Comparison of ENCODE assay signal across 24 cellular contexts in the genomic region with DNA sequence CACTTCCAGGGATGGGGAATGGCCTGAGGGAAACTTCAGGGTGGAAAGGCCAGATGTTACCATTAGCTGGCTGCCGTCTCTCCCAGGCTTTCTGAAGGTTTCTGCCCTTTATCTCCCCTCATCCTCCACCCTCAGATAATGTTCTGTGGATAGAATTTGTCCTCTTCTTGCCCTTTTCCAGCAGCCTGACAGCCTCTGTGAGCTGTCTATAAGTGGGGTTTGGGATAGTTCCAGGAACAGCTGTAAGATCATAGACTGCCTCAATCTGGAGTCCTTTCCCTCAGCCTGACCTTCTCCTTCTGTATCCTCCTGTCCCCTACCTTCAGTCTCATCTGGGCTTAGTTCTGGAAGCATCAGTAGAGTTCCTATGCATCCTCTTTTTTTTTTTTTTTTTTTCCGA. TPM values are rescaled to one million over a fixed set of nuclear protein-coding genes. Genes with fewer than 3 reads are reported as not detected.
DNase-seq lines count a peak whose midpoint lies in the region; ATAC-seq, FAIRE-seq and TF ChIP-seq lines count a peak whose summit lies in the region.
"Had no signal": no experiment of that assay in that cellular context is flagged by ENCODE, and none has a peak within 500 bp of the region (broad histone marks: within the 10 kb centered on the region; RNA-seq: fewer than 3 reads in every experiment).

No MANE protein-coding gene starts in this region.

- no peak overlapping the region for H4K5ac ChIP-seq in H1 (ENCODE audit: insufficient read length, low read depth, low read length)

- peaks cover 21% of the 10 kb centered on the region for H3K4me1 ChIP-seq in GM23338 (ENCODE audit: insufficient read depth)
- peaks cover 7 to 20% (median 14%) of the 10 kb centered on the region in 4 experiments for H3K4me1 ChIP-seq in H1 (replicated peaks in 1 of 4; ENCODE audit: control insufficient read depth in 3 of 4, insufficient read depth in 4 of 4, low read length in 3 of 4)

- H3K23ac ChIP-seq in H1 (ENCODE audit: insufficient read length), result no peak overlapping the region

- 0 out of 2 replicates have a peak overlapping the region, but pooled peaks have one; percentile 13 for H2BK5ac ChIP-seq in H1 (ENCODE audit: low read depth, low read length)

- H3K4me2 ChIP-seq in GM23338 (no peak overlapping the region), H1 (ENCODE audit: insufficient read depth in 1 of 2, low read depth in 2 of 2, low read length in 2 of 2) (no peak overlapping the region)

- H2AFZ ChIP-seq in GM23338 (no peak overlapping the region), H1 (ENCODE audit: low read length) (no peak overlapping the region)

- peaks cover 9% of the 10 kb centered on the region; the same call in 1 of the 2 replicates for H4K20me1 ChIP-seq in GM23338 (replicated peaks; ENCODE audit: insufficient read depth)
- H4K20me1 ChIP-seq in H1 (replicated peaks in 1 of 2; ENCODE audit: control insufficient read depth in 1 of 2, insufficient read depth in 2 of 2, low read length in 2 of 2), result peaks cover 8 to 15% of the 10 kb centered on the region in 2 experiments

- no peak overlapping the region for H3K18ac ChIP-seq in H1 (ENCODE audit: extremely low read depth, low read length)

- no peaks in the 10 kb centered on the region for H3K9me3 ChIP-seq in H1 (ENCODE audit: insufficient read depth in 2 of 2, low read depth in 1 of 2, low read length in 1 of 2)
- H3K9me3 ChIP-seq: MG63 had no signal

- H3K56ac ChIP-seq in H1 (replicated peaks; ENCODE audit: insufficient read length, low read depth, low read length), result no peak overlapping the region

- H4K8ac ChIP-seq in H1 (ENCODE audit: extremely low read depth, insufficient read depth, low read length), result no peak overlapping the region; the same call in 1 of the 2 replicates

- H3K9me2 ChIP-seq in GM23338 (ENCODE audit: insufficient read depth), result no peaks in the 10 kb centered on the region

- H2BK15ac ChIP-seq in H1 (ENCODE audit: low read length), result 0 out of 2 replicates have a peak overlapping the region, but pooled peaks have one; percentile 95

- TF ChIP-seq RAD21 in H1 (IDR thresholded peaks at IDR 0.05 in 1 of 2, conservative IDR thresholded peaks at IDR 0.05 in 1 of 2; ENCODE audit: low read depth in 2 of 2, low read length in 2 of 2), result no peak

- no peak overlapping the region for H3K4ac ChIP-seq in H1 (replicated peaks; ENCODE audit: insufficient read length, low read depth, low read length)

- H3K4me3 ChIP-seq in GM23338 (no peak overlapping the region), H1 (ENCODE audit: extremely low read depth in 1 of 4, insufficient read depth in 2 of 4, low read depth in 3 of 4, low read length in 4 of 4) (no peak overlapping the region)
- H3K4me3 ChIP-seq: GM12878, MG63 had no signal

- TF ChIP-seq POLR2A in H1 (IDR thresholded peaks at IDR 0.05; ENCODE audit: control extremely low read depth in 1 of 2, low read depth in 2 of 2, low read length in 2 of 2), result no peak

- no peak for TF ChIP-seq CTCF in 22Rv1 (IDR thresholded peaks at IDR 0.05)
- TF ChIP-seq CTCF in GM23338 (conservative IDR thresholded peaks at IDR 0.05; ENCODE audit: low read depth in 2 of 2), result no peak
- no peak for TF ChIP-seq CTCF in H1 (IDR thresholded peaks at IDR 0.05; ENCODE audit: control extremely low read depth in 1 of 3, insufficient read depth in 1 of 3, low read depth in 1 of 3, low read length in 3 of 3)
- no peak for TF ChIP-seq CTCF in nephron (IDR thresholded peaks at IDR 0.05; ENCODE audit: unreplicated experiment in 3 of 3)

- peaks cover 13% of the 10 kb centered on the region for H3K79me2 ChIP-seq in GM23338 (replicated peaks; ENCODE audit: insufficient read depth)
- H3K79me2 ChIP-seq in H1 (ENCODE audit: control insufficient read depth in 1 of 2, insufficient read depth in 2 of 2, low read length in 2 of 2), result peaks cover 3 to 21% of the 10 kb centered on the region in 2 experiments; a peak in 3 of 4 replicates

- FAIRE-seq in H1 (lab: Jason Lieb, UNC), result no peak
- FAIRE-seq: GM12878 had no signal

- H3K27ac ChIP-seq in 22Rv1 (peak overlapping the region; percentile 80), GM23338 (ENCODE audit: low read depth) (no peak overlapping the region), H1 (ENCODE audit: low read depth, low read length) (no peak overlapping the region)

- H2BK12ac ChIP-seq in H1 (ENCODE audit: low read depth, low read length), result no peak overlapping the region

- H3K36me3 ChIP-seq in GM23338 (ENCODE audit: insufficient read depth) (no peaks in the 10 kb centered on the region), H1 (ENCODE audit: control insufficient read depth in 2 of 4, insufficient read depth in 4 of 4, low read length in 3 of 4) (peaks cover 0 to 3% (median 0%) of the 10 kb centered on the region in 4 experiments; a peak in 1 of 8 replicates)
- H3K36me3 ChIP-seq: MG63 had no signal

- H3K9me3 Mint-ChIP-seq in GM23338, result no peaks in the 10 kb centered on the region
- no peaks in the 10 kb centered on the region for H3K9me3 Mint-ChIP-seq in nephron
- H3K9me3 Mint-ChIP-seq: CD14-positive monocyte; CD8-positive, alpha-beta memory T cell had no signal

- ATAC-seq in GM23338, result no peak
- no peak for ATAC-seq in HG02981 (IDR thresholded peaks at IDR 0.05; ENCODE audit: unreplicated experiment)
- ATAC-seq: GM12878, HCT116, Panc1 had no signal

- POLR2A ChIA-PET in H1 (lab: Charles Lee; ENCODE audit: partially characterized antibody), result interaction anchor here (1.6 to 22.9 kb wide), 3 partner anchors 9 to 14 kb away, joined by 6 to 651 read pairs (median 203); partner anchors contain the start of gene DDX23

- H3K4me1 Mint-ChIP-seq in GM23338 (peaks cover 21% of the 10 kb centered on the region), nephron (peaks cover 44% of the 10 kb centered on the region)

- H3K36me3 Mint-ChIP-seq in GM23338 (ENCODE audit: low read depth), result peaks cover 6% of the 10 kb centered on the region
- H3K36me3 Mint-ChIP-seq in nephron (ENCODE audit: low read depth), result no peaks in the 10 kb centered on the region
- H3K36me3 Mint-ChIP-seq: CD14-positive monocyte had no signal

- H3K4me3 Mint-ChIP-seq in GM23338 (no peak overlapping the region), nephron (peak overlapping the region in 1 of 3 experiments; percentile 44)
- H3K4me3 Mint-ChIP-seq: CD14-positive monocyte; CD8-positive, alpha-beta memory T cell had no signal

- CTCF ChIA-PET in H1 (lab: Charles Lee; ENCODE audit: partially characterized antibody), result interaction anchor here (0.7 to 26.4 kb wide), 6 partner anchors 10 to 109 kb away, joined by 3 to 678 read pairs (median 6); partner anchors contain the start of gene DDX23

- no peak overlapping the region for H3K14ac ChIP-seq in H1 (ENCODE audit: insufficient read length)

- H3K23me2 ChIP-seq in H1 (ENCODE audit: low read depth, low read length), result peaks cover 10% of the 10 kb centered on the region

- no peak overlapping the region for H2BK120ac ChIP-seq in H1 (replicated peaks; ENCODE audit: low read depth, low read length)

- H4K91ac ChIP-seq in H1 (replicated peaks; ENCODE audit: insufficient read length, low read length), result no peak overlapping the region

- TF ChIP-seq EP300 in H1 (IDR thresholded peaks at IDR 0.05; ENCODE audit: borderline replicate concordance in 1 of 2, low read depth in 2 of 2, low read length in 2 of 2), result no peak

- H2AK5ac ChIP-seq in H1 (ENCODE audit: low read depth, low read length), result no peak overlapping the region

- DNase-seq in GM23338 (ENCODE audit: low spot score) (no peak), H1 (ENCODE audit: low read depth in 1 of 2, low spot score in 2 of 2) (no peak), LoVo (ENCODE audit: low spot score) (no peak), NCI-H2227 (lab: John Stamatoyannopoulos, UW; ENCODE audit: unreplicated experiment) (no peak)
- DNase-seq: CD8-positive, alpha-beta memory T cell; DMS 273 treated with DMSO at 0.1 percent for 48 hours; DMS79; EL; GDM1; KBM-7; MG63; NCI-H1105 treated with DMSO at 0.1 percent for 48 hours; NCI-H146; NCI-H1930; NCI-H526 treated with DMSO at 0.1 percent for 48 hours; SHP77 treated with DMSO at 0.1 percent for 48 hours had no signal

- H3K27me3 ChIP-seq in GM23338 (ENCODE audit: insufficient read depth) (no peaks in the 10 kb centered on the region), H1 (replicated peaks in 1 of 4; ENCODE audit: control insufficient read depth in 3 of 4, extremely low read depth in 1 of 4, insufficient read depth in 3 of 4, low read length in 3 of 4) (no peaks in the 10 kb centered on the region)

- H2BK20ac ChIP-seq in H1 (ENCODE audit: low read length), result no peak overlapping the region

- H3K27me3 Mint-ChIP-seq in GM23338 (ENCODE audit: insufficient read depth, low read depth, poor library complexity) (peaks cover 24% of the 10 kb centered on the region), nephron (ENCODE audit: low read depth) (peaks cover 24% of the 10 kb centered on the region)

- 0 out of 2 replicates have a peak, but pooled peaks cover 3% of the 10 kb centered on the region for H3F3A ChIP-seq in GM23338 (replicated peaks; ENCODE audit: low read depth)

- H3K27ac Mint-ChIP-seq in GM23338, result 0 out of 2 replicates have a peak overlapping the region, but pooled peaks have one; percentile 3
- H3K27ac Mint-ChIP-seq in nephron, result peak overlapping the region in 2 of 3 experiments; percentile 3 to 14
- H3K27ac Mint-ChIP-seq: CD14-positive monocyte had no signal

- H3K79me1 ChIP-seq in H1 (ENCODE audit: low read depth, low read length), result no peaks in the 10 kb centered on the region

- no peak overlapping the region for H3K9ac ChIP-seq in H1 (replicated peaks in 1 of 4; ENCODE audit: extremely low read depth in 1 of 4, low read depth in 3 of 4, low read length in 3 of 4)

- WGBS in H1 (ENCODE audit: extremely low coverage in 1 of 2, insufficient coverage in 1 of 2, insufficient read length in 1 of 2, insufficient replicate concordance in 2 of 2, low coverage in 1 of 2, low lambda C conversion rate in 2 of 2, missing lambda C conversion rate in 1 of 2), 2 experiments, result 90% methylated on average over 1 of the region's 2 CpGs; no CpG with 5 or more reads in 1 of the 2 experiments

RNA-seq across cellular contexts. Expression of gene RND1, which starts 2.8 kb away (rescaled TPM):
- total RNA-seq in GM23338 (2014; rRNA removed; shearing (Covaris generic)), result 7.4 and 10.4 TPM in 2 replicates
- polyA plus RNA-seq in GM23338 (2016; fragmentation: Nextera tagmentation; extraction: Ambion mirVana) (7.4 and 9.3 TPM in 2 replicates), H1 (2011; rRNA removed) (17.1 and 17.8 TPM in 2 replicates)
- total RNA-seq in H1 (2021; fragmentation: NEBNext Ultra II Directional; extraction: Animal tissue kit (Norgen Biotek cat#: 25700)), result 15.8 and 16.2 TPM in 2 replicates
- 27.5 TPM for polyA plus RNA-seq in H1 (2011; cell fraction: cytosol; rRNA removed)
- polyA plus RNA-seq in H1 (2011; cell fraction: nucleus; rRNA removed), result 31.4 TPM
- 21.5 to 28.9 TPM (median 24.5 TPM) in 4 replicates for polyA plus RNA-seq in H1 (2012, experiment 1 of 2)
- 20.6 TPM for polyA plus RNA-seq in H1 (2012, experiment 2 of 2)
- 3.1 TPM for polyA plus RNA-seq in H1 (2013, experiment 1 of 2)
- polyA plus RNA-seq in H1 (2013, experiment 2 of 2), result 3.2 TPM
- polyA minus RNA-seq in H1 (2011; rRNA and poly(A)+ RNA removed), result 30.9 and 33.3 TPM in 2 replicates
- 14.7 TPM for polyA minus RNA-seq in H1 (2011; cell fraction: cytosol; rRNA and poly(A)+ RNA removed)
- polyA minus RNA-seq in H1 (2011; cell fraction: nucleus; rRNA and poly(A)+ RNA removed), result 44.2 TPM
- total RNA-seq: LHCN-M2 had no signal

RNA-seq across cellular contexts. Expression of gene DDX23, which starts 16.5 kb away (rescaled TPM):
- 78.5 and 93.0 TPM in 2 replicates for total RNA-seq in GM23338 (2014; rRNA removed; shearing (Covaris generic))
- 31.7 and 31.8 TPM in 2 replicates for polyA plus RNA-seq in GM23338 (2016; fragmentation: Nextera tagmentation; extraction: Ambion mirVana)
- 98.1 and 107 TPM in 2 replicates for total RNA-seq in H1 (2021; fragmentation: NEBNext Ultra II Directional; extraction: Animal tissue kit (Norgen Biotek cat#: 25700))
- polyA plus RNA-seq in H1 (2011; rRNA removed), result 43.4 and 43.5 TPM in 2 replicates
- polyA plus RNA-seq in H1 (2011; cell fraction: cytosol; rRNA removed), result 68.7 TPM
- 122 TPM for polyA plus RNA-seq in H1 (2011; cell fraction: nucleus; rRNA removed)
- 98.3 to 156 TPM (median 103 TPM) in 4 replicates for polyA plus RNA-seq in H1 (2012, experiment 1 of 2)
- polyA plus RNA-seq in H1 (2012, experiment 2 of 2), result 30.8 TPM
- polyA plus RNA-seq in H1 (2013, experiment 1 of 2), result 67.8 TPM
- 65.2 TPM for polyA plus RNA-seq in H1 (2013, experiment 2 of 2)
- polyA minus RNA-seq in H1 (2011; rRNA and poly(A)+ RNA removed), result 57.7 and 58.0 TPM in 2 replicates
- polyA minus RNA-seq in H1 (2011; cell fraction: cytosol; rRNA and poly(A)+ RNA removed), result 26.0 TPM
- 48.6 TPM for polyA minus RNA-seq in H1 (2011; cell fraction: nucleus; rRNA and poly(A)+ RNA removed)

RNA-seq across cellular contexts. Expression of gene CACNB3, which starts 50.1 kb away (rescaled TPM):
- total RNA-seq in GM23338 (2014; rRNA removed; shearing (Covaris generic)), result 3.4 and 4.1 TPM in 2 replicates
- polyA plus RNA-seq in GM23338 (2016; fragmentation: Nextera tagmentation; extraction: Ambion mirVana) (6.2 and 6.3 TPM in 2 replicates), H1 (2011; rRNA removed) (16.0 and 18.4 TPM in 2 replicates)
- total RNA-seq in H1 (2021; fragmentation: NEBNext Ultra II Directional; extraction: Animal tissue kit (Norgen Biotek cat#: 25700)), result 12.5 and 16.9 TPM in 2 replicates
- 13.3 TPM for polyA plus RNA-seq in H1 (2011; cell fraction: cytosol; rRNA removed)
- 37.4 TPM for polyA plus RNA-seq in H1 (2011; cell fraction: nucleus; rRNA removed)
- polyA plus RNA-seq in H1 (2012, experiment 1 of 2), result 25.2 to 35.8 TPM (median 28.9 TPM) in 4 replicates
- polyA plus RNA-seq in H1 (2012, experiment 2 of 2), result 18.3 TPM
- polyA plus RNA-seq in H1 (2013, experiment 1 of 2), result 4.6 TPM
- polyA plus RNA-seq in H1 (2013, experiment 2 of 2), result 4.8 TPM
- polyA minus RNA-seq in H1 (2011; rRNA and poly(A)+ RNA removed), result 14.3 TPM in 2 replicates
- 14.3 TPM for polyA minus RNA-seq in H1 (2011; cell fraction: cytosol; rRNA and poly(A)+ RNA removed)
- 15.2 TPM for polyA minus RNA-seq in H1 (2011; cell fraction: nucleus; rRNA and poly(A)+ RNA removed)

RNA-seq across cellular contexts. Expression of gene FKBP11, which starts 56.8 kb away (rescaled TPM):
- total RNA-seq in GM23338 (2014; rRNA removed; shearing (Covaris generic)), result 29.5 and 45.0 TPM in 2 replicates
- 94.9 and 97.2 TPM in 2 replicates for polyA plus RNA-seq in GM23338 (2016; fragmentation: Nextera tagmentation; extraction: Ambion mirVana)
- 65.1 and 75.6 TPM in 2 replicates for total RNA-seq in H1 (2021; fragmentation: NEBNext Ultra II Directional; extraction: Animal tissue kit (Norgen Biotek cat#: 25700))
- polyA plus RNA-seq in H1 (2011; rRNA removed), result 45.7 and 53.9 TPM in 2 replicates
- polyA plus RNA-seq in H1 (2011; cell fraction: cytosol; rRNA removed), result 41.4 TPM
- 74.7 TPM for polyA plus RNA-seq in H1 (2011; cell fraction: nucleus; rRNA removed)
- 69.5 to 77.3 TPM (median 76.2 TPM) in 4 replicates for polyA plus RNA-seq in H1 (2012, experiment 1 of 2)
- 75.8 TPM for polyA plus RNA-seq in H1 (2012, experiment 2 of 2)
- polyA plus RNA-seq in H1 (2013, experiment 1 of 2), result 133 TPM
- 163 TPM for polyA plus RNA-seq in H1 (2013, experiment 2 of 2)
- 31.9 and 35.7 TPM in 2 replicates for polyA minus RNA-seq in H1 (2011; rRNA and poly(A)+ RNA removed)
- 34.4 TPM for polyA minus RNA-seq in H1 (2011; cell fraction: cytosol; rRNA and poly(A)+ RNA removed)
- 30.8 TPM for polyA minus RNA-seq in H1 (2011; cell fraction: nucleus; rRNA and poly(A)+ RNA removed)
